ENCODE assay signal across 10 cellular contexts in genomic region chr18:477565-477964, GRCh38. TPM values are rescaled to one million over a fixed set of nuclear protein-coding genes. Genes with fewer than 3 reads are reported as not detected.
DNase-seq lines count a peak whose midpoint lies in the region; ATAC-seq and TF ChIP-seq lines count a peak whose summit lies in the region.
"Had no signal": no experiment of that assay in that cellular context is flagged by ENCODE, and none has a peak within 500 bp of the region (broad histone marks: within the 10 kb centered on the region; RNA-seq: fewer than 3 reads in every experiment).

No MANE protein-coding gene starts in this region.

- no peak for TF ChIP-seq CTCF in GM10248 (IDR thresholded peaks at IDR 0.05; ENCODE audit: control extremely low read depth, extremely low read depth, low read depth, missing control alignments)
- TF ChIP-seq CTCF in right lobe of liver (IDR thresholded peaks at IDR 0.05): peak in 3 of 4 donors; percentile 30 to 39 (median 34)

- no peaks in the 10 kb centered on the region for H3K4me1 ChIP-seq in right lobe of liver
- H3K4me1 ChIP-seq in SJCRH30: peaks cover 5% of the 10 kb centered on the region; the same call in 1 of the 2 replicates

- no peaks in the 10 kb centered on the region for H3K36me3 Mint-ChIP-seq in activated T-helper 17 cell treated with anti-CD3 and anti-CD28 coated beads, Interleukin-2, amount 50 U/mL, for 72 hours (ENCODE audit: low read depth)

- H3K27ac Mint-ChIP-seq in activated T-helper 17 cell treated with anti-CD3 and anti-CD28 coated beads, Interleukin-2, amount 50 U/mL, for 72 hours: no peak overlapping the region

- TF ChIP-seq POLR2A in right lobe of liver (IDR thresholded peaks at IDR 0.05): no peak

- H3K4me3 ChIP-seq in right lobe of liver (no peak overlapping the region), MG63 (no peak overlapping the region), SJCRH30 (no peak overlapping the region)

- H3K27me3 Mint-ChIP-seq in activated T-helper 17 cell treated with anti-CD3 and anti-CD28 coated beads, Interleukin-2, amount 50 U/mL, for 72 hours: peaks cover 19% of the 10 kb centered on the region

- H3K4me3 Mint-ChIP-seq in activated T-helper 17 cell treated with anti-CD3 and anti-CD28 coated beads, Interleukin-2, amount 50 U/mL, for 72 hours: no peak overlapping the region

- CTCF ChIA-PET in GM10248 (lab: Yijun Ruan, JAX): interaction anchor here (0.7 to 2.4 kb wide), 3 partner anchors 12 to 35 kb away, joined by 3 to 6 read pairs (median 5); no protein-coding TSS in a partner anchor

- DNase-seq in GM10248 (ENCODE audit: extremely low spot score) (peak; percentile 43), HPDE6-E6E7 (ENCODE audit: extremely low spot score) (peak; percentile 22), right lobe of liver (peak in 1 of 3 donors; percentile 31), MV-4-11 (lab: John Stamatoyannopoulos, UW) (no peak), MG63 (no peak), hypothalamus (lab: John Stamatoyannopoulos, UW) (no peak), SJCRH30 (no peak)
- DNase-seq: left ventricle myocardium superior, NCI-H2171 had no signal

- H3K9me3 ChIP-seq in right lobe of liver: no peaks in the 10 kb centered on the region
- no peaks in the 10 kb centered on the region for H3K9me3 ChIP-seq in MG63
- no peaks in the 10 kb centered on the region for H3K9me3 ChIP-seq in SJCRH30 (replicated peaks)

- intact Hi-C loops in right lobe of liver (cut with DNase I): no loop called here

- no peaks in the 10 kb centered on the region for H3K9me3 Mint-ChIP-seq in activated T-helper 17 cell treated with anti-CD3 and anti-CD28 coated beads, Interleukin-2, amount 50 U/mL, for 72 hours

- no peaks in the 10 kb centered on the region for H3K27me3 ChIP-seq in right lobe of liver
- no peaks in the 10 kb centered on the region for H3K27me3 ChIP-seq in MG63
- no peaks in the 10 kb centered on the region for H3K27me3 ChIP-seq in SJCRH30

- 11% methylated on average over 1 of the region's 2 CpGs for WGBS in right lobe of liver (ENCODE audit: insufficient coverage, low coverage, low lambda C conversion rate, missing lambda C conversion rate)

- no peaks in the 10 kb centered on the region for H3K36me3 ChIP-seq in right lobe of liver
- H3K36me3 ChIP-seq in MG63: peaks cover 6% of the 10 kb centered on the region; the same call in 1 of the 2 replicates
- H3K36me3 ChIP-seq in SJCRH30: no peaks in the 10 kb centered on the region

- peak; percentile 24 for ATAC-seq in activated T-helper 17 cell treated with anti-CD3 and anti-CD28 coated beads, Interleukin-2, amount 50 U/mL, for 72 hours (replicated peaks)
- ATAC-seq in right lobe of liver: peak; percentile 52 to 86 (median 60)
- ATAC-seq: left ventricle myocardium superior had no signal

- H3K4me1 Mint-ChIP-seq in activated T-helper 17 cell treated with anti-CD3 and anti-CD28 coated beads, Interleukin-2, amount 50 U/mL, for 72 hours: no peaks in the 10 kb centered on the region

- POLR2A ChIA-PET in GM10248 (lab: Yijun Ruan, JAX): no interaction called here

- no peak overlapping the region for H3K27ac ChIP-seq in right lobe of liver
- no peak overlapping the region for H3K27ac ChIP-seq in SJCRH30

RNA-seq across cellular contexts. Expression of gene COLEC12, which starts 22.9 kb away (rescaled TPM):
- total RNA-seq in activated T-helper 17 cell treated with anti-CD3 and anti-CD28 coated beads, Interleukin-2, amount 50 U/mL, for 72 hours: not detected
- total RNA-seq in right lobe of liver: under 1 TPM in 5 of 6 experiments, not detected in 1; 0.12 to 1.00 (median 0.37) TPM
- total RNA-seq in MG63 (2014; rRNA removed; shearing (Covaris generic); ENCODE audit: low replicate concordance): 27.4 and 28.2 TPM in 2 replicates
- not detected in 2 replicates for total RNA-seq in SJCRH30 (2014; rRNA removed; shearing (Covaris generic))

Comparison
In these comparisons a context has a peak if more than half of its experiments do, and no peak if none do; other contexts are left out.
1. DNase-seq: peak in GM10248 (single experiment) and HPDE6-E6E7 (single experiment); none in MV-4-11 (single experiment), MG63 (single experiment), hypothalamus (0 of 51) and SJCRH30 (0 of 2).
2. RNA of gene COLEC12, which starts 22.9 kb away (total RNA-seq): 27.4 to 28.2 TPM in MG63; 0.12 to 1.00 TPM in right lobe of liver, not detected in activated T-helper 17 cell treated with anti-CD3 and anti-CD28 coated beads, Interleukin-2, amount 50 U/mL, for 72 hours and not detected in SJCRH30; every median in the first group is over 10 times any median in the second.